ENCODE assay signal across 8 cellular contexts in genomic region chr2:97699765-97700444, GRCh38. TPM values are rescaled to one million over a fixed set of nuclear protein-coding genes. Genes with fewer than 3 reads are reported as not detected.
A peak's percentile ranks its signal among the peaks of the same experiment; 100 is the strongest.
DNase-seq lines count a peak whose midpoint lies in the region; ATAC-seq and TF ChIP-seq lines count a peak whose summit lies in the region.

No MANE protein-coding gene starts in this region.

- no peaks in the 10 kb centered on the region for H3K9me2 ChIP-seq in Loucy (replicated peaks; ENCODE audit: low read depth, low read length)

- no peak overlapping the region for H3K27ac ChIP-seq in ovary

- no peak for TF ChIP-seq POLR2A in ovary (IDR thresholded peaks at IDR 0.05)

- DNase-seq in GM12865 (ENCODE audit: low read depth) (peak; percentile 65), RKO (ENCODE audit: low spot score) (peak; percentile 68), foreskin melanocyte (peak; percentile 62), ovary (peak in 3 of 5 donors; percentile 29 to 50 (median 29))
- DNase-seq in activated effector memory CD4-positive, alpha-beta T cell treated with anti-CD3 and anti-CD28 coated beads, Interleukin-2, amount 50 U/mL, for 16 hours = peak; percentile 82

- peak overlapping the region; percentile 0 for H3K9ac ChIP-seq in Loucy (ENCODE audit: low read depth, low read length, poor library complexity, severe bottlenecking)

- H3K27me3 ChIP-seq in Loucy (ENCODE audit: insufficient read depth, low read length, poor library complexity, severe bottlenecking) = no peaks in the 10 kb centered on the region
- no peaks in the 10 kb centered on the region for H3K27me3 ChIP-seq in ovary

- H3K9me3 ChIP-seq in Loucy (ENCODE audit: insufficient read depth, low read depth, low read length) = no peaks in the 10 kb centered on the region
- no peaks in the 10 kb centered on the region for H3K9me3 ChIP-seq in ovary

- ATAC-seq in GM21825 (IDR thresholded peaks at IDR 0.05; ENCODE audit: unreplicated experiment) (no peak), GM18498 (IDR thresholded peaks at IDR 0.05; ENCODE audit: unreplicated experiment) (no peak)

- no peaks in the 10 kb centered on the region for H4K20me1 ChIP-seq in Loucy (ENCODE audit: insufficient read depth, low read length, poor library complexity, severe bottlenecking)

- H3K36me3 ChIP-seq in Loucy (ENCODE audit: insufficient read depth, low read length) = no peaks in the 10 kb centered on the region
- no peaks in the 10 kb centered on the region for H3K36me3 ChIP-seq in ovary

- H3K4me3 ChIP-seq in GM12865 (ENCODE audit: low read depth, low read length) (no peak overlapping the region), Loucy (ENCODE audit: low read length, poor library complexity, severe bottlenecking) (no peak overlapping the region), ovary (no peak overlapping the region)

- peak overlapping the region; percentile 59 for H2AFZ ChIP-seq in Loucy (ENCODE audit: low read length)

- peaks cover 31% of the 10 kb centered on the region for H3K4me1 ChIP-seq in Loucy (ENCODE audit: insufficient read depth, low read length, poor library complexity, severe bottlenecking)
- H3K4me1 ChIP-seq in ovary (ENCODE audit: insufficient read depth) = no peaks in the 10 kb centered on the region

- H3K4me2 ChIP-seq in Loucy (ENCODE audit: low read depth, low read length, poor library complexity, severe bottlenecking) = peak overlapping the region; percentile 13

- 62 to 68% (median 66%) methylated on average over 11 of the region's 11 CpGs for WGBS in ovary, 3 donors

- no peaks in the 10 kb centered on the region for H3K79me2 ChIP-seq in Loucy (ENCODE audit: insufficient read depth, low read length)

- intact Hi-C loops in ovary (cut with DNase I) = loop anchor here in 3 of 4 donors (5.0 to 10.0 kb wide), 4 partner anchors 105 to 1635 kb away; no protein-coding TSS in a partner anchor

- peak; percentile 69 for TF ChIP-seq CTCF in GM12865 (IDR thresholded peaks at IDR 0.05; ENCODE audit: insufficient read depth, low read depth, low read length, missing control alignments)
- peak; percentile 75 for TF ChIP-seq CTCF in Loucy (conservative IDR thresholded peaks at IDR 0.05; ENCODE audit: low read length)
- peak in 2 of 3 donors; percentile 10 to 16 for TF ChIP-seq CTCF in ovary (IDR thresholded peaks at IDR 0.05)

- no peaks in the 10 kb centered on the region for H3F3A ChIP-seq in Loucy (ENCODE audit: low read depth)

- no peak for TF ChIP-seq EP300 in ovary (IDR thresholded peaks at IDR 0.05)

RNA-seq across cellular contexts. Expression of gene ZAP70, which starts 13.5 kb away (rescaled TPM):
- total RNA-seq in ovary = 1 to 10 TPM in 3 of 7 donors, under 1 TPM in 4; 0.45 to 2.0 (median 0.69) TPM
- polyA plus RNA-seq in ovary = 1 to 10 TPM in 1 of 2 donors, under 1 TPM in 1; 0.75 to 1.2 TPM

RNA-seq across cellular contexts. Expression of gene C2orf92, which starts 30.4 kb away (rescaled TPM):
- 10 to 100 TPM in 1 of 7 donors, 1 to 10 TPM in 6; 3.1 to 17.5 (median 4.5) TPM for total RNA-seq in ovary
- 1 to 10 TPM; 2.3 to 3.8 TPM for polyA plus RNA-seq in ovary

RNA-seq across cellular contexts. Expression of gene ACTR1B, which starts 36.1 kb away (rescaled TPM):
- 10 to 100 TPM; 39.3 to 85.2 (median 67.4) TPM for total RNA-seq in ovary
- 10 to 100 TPM; 23.0 to 71.3 TPM for polyA plus RNA-seq in ovary

RNA-seq across cellular contexts. Expression of gene COX5B, which starts 54.0 kb away (rescaled TPM):
- 100 to 1,000 TPM; 133 to 478 (median 187) TPM for total RNA-seq in ovary
- polyA plus RNA-seq in ovary = 100 to 1,000 TPM in 1 of 2 donors, 10 to 100 TPM in 1; 98.5 to 254 TPM

Comparison
In these comparisons a context has a peak if more than half of its experiments do, and no peak if none do; other contexts are left out.
1. DNase-seq: peak in every context shown above with its lines; median percentile 82 in activated effector memory CD4-positive, alpha-beta T cell treated with anti-CD3 and anti-CD28 coated beads, Interleukin-2, amount 50 U/mL, for 16 hours; 68 in RKO; 65 in GM12865; 62 in foreskin melanocyte; 29 in ovary.
2. CTCF ChIP-seq: peak in every context shown above with its lines; median percentile 75 in Loucy; 69 in GM12865; 13 in ovary.